11 cellular contexts compared by ENCODE assay signal in the genomic region with DNA sequence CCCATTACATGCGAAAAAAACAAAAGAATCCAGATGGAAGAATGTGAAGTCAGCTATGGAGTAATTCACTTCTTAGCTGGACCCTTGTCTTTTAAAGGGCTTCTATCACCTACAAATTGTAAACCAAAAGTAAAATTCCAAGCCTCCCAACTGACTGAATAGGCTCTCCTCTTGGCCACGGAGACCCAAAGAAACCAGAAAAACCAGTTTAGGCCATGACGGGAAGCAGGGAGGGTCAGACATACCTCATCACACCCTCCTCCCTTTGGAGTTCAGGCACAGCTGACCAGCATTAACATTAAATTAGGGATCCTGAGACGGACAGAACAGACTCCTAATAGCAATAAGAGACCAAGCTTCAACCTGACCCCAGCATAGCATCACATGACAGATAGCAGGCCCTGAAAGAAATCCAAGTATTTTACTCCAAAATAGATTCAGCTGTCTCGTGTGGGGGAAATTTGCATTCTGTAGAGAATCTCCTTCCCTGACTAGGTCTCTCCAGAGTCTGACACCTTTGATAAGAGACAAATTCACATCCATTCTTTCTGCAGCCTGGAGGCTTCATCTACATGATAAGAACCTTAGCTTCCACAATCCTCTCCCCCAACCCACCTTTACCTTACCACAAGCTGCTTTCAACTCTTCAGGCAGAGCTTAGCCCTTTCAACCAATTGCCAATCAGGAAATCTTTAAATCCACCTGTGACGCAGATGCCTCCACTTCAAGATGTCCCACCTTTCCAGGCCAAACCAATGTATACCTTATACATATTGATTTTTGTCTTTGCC.
A peak's percentile ranks its signal among the peaks of the same experiment; 100 is the strongest.
DNase-seq lines count a peak whose midpoint lies in the region; ATAC-seq and TF ChIP-seq lines count a peak whose summit lies in the region.
"Had no signal": no experiment of that assay in that cellular context is flagged by ENCODE, and none has a peak within 500 bp of the region (broad histone marks: within the 10 kb centered on the region; RNA-seq: fewer than 3 reads in every experiment).

No MANE protein-coding gene starts in this region.

- H3K9ac ChIP-seq in HUES48 (ENCODE audit: low read depth, low read length), result peak overlapping the region; percentile 56; the same call in 1 of the 2 replicates
- no peak overlapping the region for H3K9ac ChIP-seq in smooth muscle cell (ENCODE audit: low read depth)

- no peak for DNase-seq in OCI-LY7 (ENCODE audit: low spot score)
- peak; percentile 88 for DNase-seq in iPS DF 6.9 (ENCODE audit: low read depth, low spot score)
- no peak for DNase-seq in smooth muscle cell (lab: John Stamatoyannopoulos, UW; ENCODE audit: unreplicated experiment)
- DNase-seq in GM10248 (ENCODE audit: extremely low spot score), result no peak
- no peak for DNase-seq in activated naive CD4-positive, alpha-beta T cell (lab: John Stamatoyannopoulos, UW)
- DNase-seq: T-helper 1 cell had no signal

- peak overlapping the region; percentile 94 for H3K27ac ChIP-seq in HUES48 (ENCODE audit: low read depth, low read length)
- H3K27ac ChIP-seq in OCI-LY7 (ENCODE audit: low read depth, low read length, poor library complexity, severe bottlenecking), result no peak overlapping the region
- H3K27ac ChIP-seq in iPS DF 6.9 (ENCODE audit: low read length), result peak overlapping the region; percentile 64
- H3K27ac ChIP-seq in smooth muscle cell (ENCODE audit: low read depth), result peak overlapping the region; percentile 77
- H3K27ac ChIP-seq: right lobe of liver had no signal

- H3K79me2 ChIP-seq in OCI-LY7 (ENCODE audit: insufficient read depth, low read depth, low read length) (no peaks in the 10 kb centered on the region), smooth muscle cell (ENCODE audit: low read depth) (no peaks in the 10 kb centered on the region)

- ATAC-seq in GM19023 (IDR thresholded peaks at IDR 0.05; ENCODE audit: unreplicated experiment) (no peak), GM19463 (IDR thresholded peaks at IDR 0.05; ENCODE audit: unreplicated experiment) (no peak)
- ATAC-seq: GM12878 had no signal

- no peak overlapping the region for H3K4me2 ChIP-seq in OCI-LY7 (ENCODE audit: low read length)
- peak overlapping the region; percentile 5 for H3K4me2 ChIP-seq in smooth muscle cell

- TF ChIP-seq CTCF in OCI-LY7 (conservative IDR thresholded peaks at IDR 0.05; ENCODE audit: low read length) (no peak), smooth muscle cell (IDR thresholded peaks at IDR 0.05; ENCODE audit: borderline replicate concordance, insufficient read depth, poor library complexity, severe bottlenecking) (no peak), GM10248 (IDR thresholded peaks at IDR 0.05; ENCODE audit: control extremely low read depth, extremely low read depth, low read depth, missing control alignments) (no peak)

- H3K9me3 ChIP-seq in HUES48 (ENCODE audit: control insufficient read depth, insufficient read depth, low read length), result peaks cover 6% of the 10 kb centered on the region; the same call in 1 of the 2 replicates
- H3K9me3 ChIP-seq in OCI-LY7 (ENCODE audit: low read length), result no peaks in the 10 kb centered on the region
- H3K9me3 ChIP-seq in iPS DF 6.9 (ENCODE audit: control insufficient read depth, insufficient read depth, low read length), result no peaks in the 10 kb centered on the region
- no peaks in the 10 kb centered on the region for H3K9me3 ChIP-seq in smooth muscle cell (replicated peaks; ENCODE audit: low read depth)
- H3K9me3 ChIP-seq: right lobe of liver had no signal

- H3K4me1 ChIP-seq in HUES48 (ENCODE audit: control insufficient read depth, insufficient read depth, low read length) (peaks cover 51% of the 10 kb centered on the region), OCI-LY7 (ENCODE audit: insufficient read depth, low read length, poor library complexity, severe bottlenecking) (peaks cover 22% of the 10 kb centered on the region), iPS DF 6.9 (ENCODE audit: control insufficient read depth, insufficient read depth, low read length) (peaks cover 9% of the 10 kb centered on the region), smooth muscle cell (ENCODE audit: low read depth) (peaks cover 30% of the 10 kb centered on the region)

- H4K20me1 ChIP-seq in OCI-LY7 (ENCODE audit: insufficient read depth, low read length) (no peaks in the 10 kb centered on the region), smooth muscle cell (ENCODE audit: low read depth) (no peaks in the 10 kb centered on the region)

- H2AFZ ChIP-seq in OCI-LY7 (ENCODE audit: low read length) (peak overlapping the region; percentile 79; the same call in 1 of the 2 replicates), smooth muscle cell (ENCODE audit: low read depth) (no peak overlapping the region)

- no peaks in the 10 kb centered on the region for H3K9me2 ChIP-seq in OCI-LY7 (ENCODE audit: insufficient read depth, low read length)

- intact Hi-C loops in OCI-LY7 (cut with micrococcal nuclease; ENCODE audit: unreplicated experiment), result no loop called here

- POLR2A ChIA-PET in OCI-LY7 (lab: Charles Lee) (interaction anchor here (0.7 to 1.1 kb wide), 3 partner anchors 11 to 157 kb away, joined by 3 to 4 read pairs (median 4); no protein-coding TSS in a partner anchor), GM10248 (lab: Yijun Ruan, JAX) (no interaction called here)

- H3F3A ChIP-seq in smooth muscle cell (ENCODE audit: low read depth), result peaks cover 20% of the 10 kb centered on the region

- H3K4me3 ChIP-seq in HUES48 (ENCODE audit: low read depth, low read length) (peak overlapping the region; percentile 48), OCI-LY7 (ENCODE audit: low read depth, low read length, poor library complexity, severe bottlenecking) (no peak overlapping the region), iPS DF 6.9 (ENCODE audit: low read length) (no peak overlapping the region), smooth muscle cell (no peak overlapping the region)
- H3K4me3 ChIP-seq: GM12878, right lobe of liver had no signal

- CTCF ChIA-PET in OCI-LY7 (lab: Charles Lee; ENCODE audit: unreplicated experiment) (interaction anchor here (1.0 kb wide), 1 partner anchor 14 kb away, joined by 3 read pairs; no protein-coding TSS in a partner anchor), GM10248 (lab: Yijun Ruan, JAX) (no interaction called here)

- WGBS in iPS DF 6.9 (ENCODE audit: insufficient coverage, insufficient read length), result no CpG with 5 or more reads among the region's 6 CpGs
- WGBS in smooth muscle cell (ENCODE audit: low lambda C conversion rate), result 55% methylated on average over 6 of the region's 6 CpGs

- no peaks in the 10 kb centered on the region for H3K36me3 ChIP-seq in HUES48 (ENCODE audit: control insufficient read depth, insufficient read depth, low read length)
- H3K36me3 ChIP-seq in OCI-LY7 (ENCODE audit: insufficient read depth, low read length), result no peaks in the 10 kb centered on the region
- no peaks in the 10 kb centered on the region for H3K36me3 ChIP-seq in iPS DF 6.9 (ENCODE audit: control insufficient read depth, insufficient read depth, low read length)
- no peaks in the 10 kb centered on the region for H3K36me3 ChIP-seq in smooth muscle cell (ENCODE audit: low read depth)
- H3K36me3 ChIP-seq: right lobe of liver had no signal

- BruUV-seq in OCI-LY7 (replicated peaks; lab: Mats Ljungman, UMichigan), result no TSS peak

- no peaks in the 10 kb centered on the region for H3K27me3 ChIP-seq in HUES48 (ENCODE audit: control insufficient read depth, insufficient read depth, low read length)
- no peaks in the 10 kb centered on the region for H3K27me3 ChIP-seq in iPS DF 6.9 (ENCODE audit: control insufficient read depth, insufficient read depth, low read length)
- no peaks in the 10 kb centered on the region for H3K27me3 ChIP-seq in smooth muscle cell (ENCODE audit: low read depth)
- H3K27me3 ChIP-seq: right lobe of liver had no signal
